Comparison of ENCODE assay signal across 1 cellular context in genomic region chr21:43734830-43735229, GRCh38.
TF ChIP-seq lines count a peak whose summit lies in the region.

No MANE protein-coding gene starts in this region.

TF ChIP-seq in IMR-90, 13 proteins besides CTCF, POLR2A, EP300 and RAD21:
- TF ChIP-seq CEBPB (IDR thresholded peaks at IDR 0.05; ENCODE audit: low read depth, low read length) (no peak), RFX5 (IDR thresholded peaks at IDR 0.05; ENCODE audit: low read depth, low read length) (no peak), MAFK (IDR thresholded peaks at IDR 0.05; ENCODE audit: low read depth, low read length) (no peak), ELK1 (IDR thresholded peaks at IDR 0.05; ENCODE audit: borderline replicate concordance, low read depth, low read length) (no peak), FOS (IDR thresholded peaks at IDR 0.05; ENCODE audit: low read depth, low read length) (no peak), BHLHE40 (IDR thresholded peaks at IDR 0.05; ENCODE audit: low read depth, low read length) (peak; percentile 94), MAZ (IDR thresholded peaks at IDR 0.05; ENCODE audit: borderline replicate concordance, low read depth, low read length) (no peak; the same call in 1 of the 2 replicates), CHD1 (IDR thresholded peaks at IDR 0.05; ENCODE audit: low read depth, low read length) (no peak), MXI1 (IDR thresholded peaks at IDR 0.05; ENCODE audit: borderline replicate concordance, low read depth, low read length) (peak; percentile 42; the same call in 1 of the 2 replicates)
